ENCODE assay signal across 21 cellular contexts in the genomic region with DNA sequence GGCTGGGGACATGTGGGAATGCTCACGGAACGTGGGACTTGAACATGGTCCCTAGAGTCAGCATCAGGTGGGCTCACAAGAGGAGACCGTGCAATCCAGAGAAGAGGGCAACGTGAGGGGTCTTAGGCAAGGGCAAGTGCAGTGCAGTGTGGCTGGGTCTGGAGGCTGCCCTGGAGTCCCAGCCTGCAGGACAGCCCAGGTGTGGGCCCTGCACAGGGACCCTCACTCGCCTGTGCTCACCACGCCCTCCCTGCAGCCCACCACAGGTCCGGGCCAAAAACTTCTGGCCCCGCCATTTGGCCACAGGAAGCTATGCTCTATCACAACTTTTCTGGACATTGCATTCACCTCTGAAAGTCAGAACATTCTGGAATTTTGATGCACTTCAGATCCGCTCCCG.
"Had no signal": no experiment of that assay in that cellular context is flagged by ENCODE, and none has a peak within 500 bp of the region (broad histone marks: within the 10 kb centered on the region; RNA-seq: fewer than 3 reads in every experiment).

No MANE protein-coding gene starts in this region.

- H3K27ac ChIP-seq: ascending aorta, cardiac muscle cell, foreskin keratinocyte, heart right ventricle, pancreas, psoas muscle, tibial nerve had no signal

- H3K27ac Mint-ChIP-seq: activated CD4-positive, alpha-beta memory T cell treated with anti-CD3 and anti-CD28 coated beads, Interleukin-2, amount 10 ng/mL, durations not matched to agents 7 days and 5 days; activated CD4-positive, alpha-beta T cell treated with anti-CD3 and anti-CD28 coated beads, Interleukin-2, amount 10 ng/mL, durations not matched to agents 7 days and 5 days; activated naive CD4-positive, alpha-beta T cell treated with anti-CD3 and anti-CD28 coated beads for 36 hours; activated naive CD8-positive, alpha-beta T cell treated with anti-CD3 and anti-CD28 coated beads, Interleukin-2, amount 10 ng/mL, durations not matched to agents 7 days and 5 days; activated T-helper 17 cell treated with anti-CD3 and anti-CD28 coated beads, Interleukin-2, amount 50 U/mL, for 72 hours; natural killer cell; T-helper 17 cell had no signal

- H3K4me3 ChIP-seq: ascending aorta, cardiac muscle cell, heart right ventricle, pancreas, psoas muscle, tibial nerve had no signal

- H3K4me3 Mint-ChIP-seq: activated CD4-positive, alpha-beta memory T cell treated with anti-CD3 and anti-CD28 coated beads, Interleukin-2, amount 10 ng/mL, durations not matched to agents 7 days and 5 days; activated CD4-positive, alpha-beta T cell treated with anti-CD3 and anti-CD28 coated beads, Interleukin-2, amount 10 ng/mL, durations not matched to agents 7 days and 5 days; activated naive CD4-positive, alpha-beta T cell treated with anti-CD3 and anti-CD28 coated beads for 36 hours; activated naive CD8-positive, alpha-beta T cell treated with anti-CD3 and anti-CD28 coated beads, Interleukin-2, amount 10 ng/mL, durations not matched to agents 7 days and 5 days; activated T-cell treated with anti-CD3 and anti-CD28 coated beads, Interleukin-2, amount 50 U/mL, for 4 hours; activated T-helper 17 cell treated with anti-CD3 and anti-CD28 coated beads, Interleukin-2, amount 50 U/mL, for 72 hours; natural killer cell; T-helper 17 cell had no signal

- H3K4me1 Mint-ChIP-seq: activated CD4-positive, alpha-beta memory T cell treated with anti-CD3 and anti-CD28 coated beads, Interleukin-2, amount 10 ng/mL, durations not matched to agents 7 days and 5 days; activated CD4-positive, alpha-beta T cell treated with anti-CD3 and anti-CD28 coated beads, Interleukin-2, amount 10 ng/mL, durations not matched to agents 7 days and 5 days; activated naive CD8-positive, alpha-beta T cell treated with anti-CD3 and anti-CD28 coated beads, Interleukin-2, amount 10 ng/mL, durations not matched to agents 7 days and 5 days; activated T-helper 17 cell treated with anti-CD3 and anti-CD28 coated beads, Interleukin-2, amount 50 U/mL, for 72 hours; natural killer cell had no signal

- H3K9me3 Mint-ChIP-seq: activated CD4-positive, alpha-beta T cell treated with anti-CD3 and anti-CD28 coated beads, Interleukin-2, amount 10 ng/mL, durations not matched to agents 7 days and 5 days; activated naive CD4-positive, alpha-beta T cell treated with anti-CD3 and anti-CD28 coated beads for 36 hours; activated naive CD8-positive, alpha-beta T cell treated with anti-CD3 and anti-CD28 coated beads, Interleukin-2, amount 10 ng/mL, durations not matched to agents 7 days and 5 days; activated T-cell treated with anti-CD3 and anti-CD28 coated beads, Interleukin-2, amount 50 U/mL, for 4 hours; activated T-helper 17 cell treated with anti-CD3 and anti-CD28 coated beads, Interleukin-2, amount 50 U/mL, for 72 hours; natural killer cell had no signal

- ATAC-seq: activated T-helper 17 cell treated with anti-CD3 and anti-CD28 coated beads, Interleukin-2, amount 50 U/mL, for 72 hours; foreskin keratinocyte; heart right ventricle; natural killer cell; pancreas; psoas muscle; SK-N-SH treated with all-trans-retinoic acid at 6 μM for 48 hours; T-helper 17 cell had no signal

- H3K36me3 ChIP-seq: ascending aorta, cardiac muscle cell, heart right ventricle, pancreas, tibial nerve had no signal

- H3K36me3 Mint-ChIP-seq: activated naive CD8-positive, alpha-beta T cell treated with anti-CD3 and anti-CD28 coated beads, Interleukin-2, amount 10 ng/mL, durations not matched to agents 7 days and 5 days; brain; natural killer cell had no signal

- H3K27me3 ChIP-seq: ascending aorta, cardiac muscle cell, foreskin keratinocyte, pancreas, tibial nerve had no signal

- H3K4me1 ChIP-seq: ascending aorta, foreskin keratinocyte, heart right ventricle, pancreas, psoas muscle, tibial nerve had no signal

- H3K9me3 ChIP-seq: ascending aorta, heart right ventricle, pancreas, psoas muscle, tibial nerve had no signal

- DNase-seq: activated CD4-positive, alpha-beta memory T cell treated with anti-CD3 and anti-CD28 coated beads, Interleukin-2, amount 10 ng/mL, durations not matched to agents 7 days and 5 days; activated CD4-positive, alpha-beta T cell treated with anti-CD3 and anti-CD28 coated beads, Interleukin-2, amount 10 ng/mL, durations not matched to agents 7 days and 5 days; activated CD4-positive, CD25-positive, alpha-beta regulatory T cell treated with anti-CD3 and anti-CD28 coated beads, Interleukin-2, amount 50 U/mL, for 72 hours; activated naive CD4-positive, alpha-beta T cell treated with anti-CD3 and anti-CD28 coated beads for 36 hours; activated naive CD8-positive, alpha-beta T cell treated with anti-CD3 and anti-CD28 coated beads, Interleukin-2, amount 10 ng/mL, durations not matched to agents 7 days and 5 days; activated T-cell treated with anti-CD3 and anti-CD28 coated beads, Interleukin-2, amount 50 U/mL, for 4 hours; foreskin keratinocyte; heart right ventricle; mammary epithelial cell; natural killer cell; psoas muscle; stimulated activated naive CD4-positive, alpha-beta T cell treated with Interleukin-2 at 50 U/mL for 16 hours; T-helper 17 cell; T1000 had no signal
